In genomic region chr16:68704232-68704867, GRCh38 we compare ENCODE assay signal across 7 cellular contexts. TPM values are rescaled to one million over a fixed set of nuclear protein-coding genes. Genes with fewer than 3 reads are reported as not detected.
DNase-seq lines count a peak whose midpoint lies in the region; ATAC-seq, FAIRE-seq and TF ChIP-seq lines count a peak whose summit lies in the region.

No MANE protein-coding gene starts in this region.

- no peak overlapping the region for H3K27ac ChIP-seq in smooth muscle cell (ENCODE audit: low read depth)

- TF ChIP-seq POLR2A in GM12891 (IDR thresholded peaks at IDR 0.05; ENCODE audit: low read depth, low read length), result no peak

- H3K79me2 ChIP-seq in smooth muscle cell (ENCODE audit: low read depth), result no peaks in the 10 kb centered on the region

- H3F3A ChIP-seq in smooth muscle cell (ENCODE audit: low read depth), result peaks cover 5% of the 10 kb centered on the region

- H3K4me1 ChIP-seq in smooth muscle cell (ENCODE audit: low read depth), result no peaks in the 10 kb centered on the region

- H3K27me3 ChIP-seq in smooth muscle cell (ENCODE audit: low read depth), result no peaks in the 10 kb centered on the region

- no peak overlapping the region for H2AFZ ChIP-seq in smooth muscle cell (ENCODE audit: low read depth)

- no peak for ATAC-seq in GM21786 (IDR thresholded peaks at IDR 0.05; ENCODE audit: unreplicated experiment)

- no peak overlapping the region for H3K9ac ChIP-seq in smooth muscle cell (ENCODE audit: low read depth)

- DNase-seq in GM12891 (ENCODE audit: insufficient read length, low spot score) (peak; percentile 63), NCI-H1694 (lab: John Stamatoyannopoulos, UW) (peak; percentile 28), T-helper 1 cell (peak in 3 of 5 donors; percentile 20 to 50 (median 29)), amygdala (lab: John Stamatoyannopoulos, UW) (peak in 55 of 56 donors; percentile 11 to 89 (median 62)), hypothalamus (lab: John Stamatoyannopoulos, UW) (peak in 48 of 51 donors; percentile 7 to 85 (median 59)), smooth muscle cell (lab: John Stamatoyannopoulos, UW; ENCODE audit: unreplicated experiment) (peak; percentile 7)

- peak; percentile 90 for FAIRE-seq in GM12891 (lab: Jason Lieb, UNC)

- no peaks in the 10 kb centered on the region for H4K20me1 ChIP-seq in smooth muscle cell (ENCODE audit: low read depth)

- H3K4me3 ChIP-seq in smooth muscle cell, result no peak overlapping the region

- WGBS in smooth muscle cell (ENCODE audit: low lambda C conversion rate), result 48% methylated on average over 13 of the region's 15 CpGs

- no peak overlapping the region for H3K4me2 ChIP-seq in smooth muscle cell

- TF ChIP-seq CTCF in smooth muscle cell (IDR thresholded peaks at IDR 0.05; ENCODE audit: borderline replicate concordance, insufficient read depth, poor library complexity, severe bottlenecking), result peak; percentile 75

- H3K9me3 ChIP-seq in smooth muscle cell (replicated peaks; ENCODE audit: low read depth), result no peaks in the 10 kb centered on the region

- no peaks in the 10 kb centered on the region for H3K36me3 ChIP-seq in smooth muscle cell (ENCODE audit: low read depth)

TF ChIP-seq in GM12891, 5 proteins besides CTCF, POLR2A, EP300 and RAD21:
- no peak for TF ChIP-seq TAF1 (IDR thresholded peaks at IDR 0.05; ENCODE audit: low read depth, low read length)
- no peak for TF ChIP-seq POLR2AphosphoS5 (IDR thresholded peaks at IDR 0.05; ENCODE audit: low read depth, low read length)
- no peak for TF ChIP-seq SPI1 (IDR thresholded peaks at IDR 0.05; ENCODE audit: low read depth, low read length)
- TF ChIP-seq PAX5 (IDR thresholded peaks at IDR 0.05; ENCODE audit: insufficient read depth, low read length, severe bottlenecking), result no peak
- TF ChIP-seq POU2F2 (IDR thresholded peaks at IDR 0.05; ENCODE audit: low read depth, low read length), result no peak; the same call in 1 of the 2 replicates
TF ChIP-seq in GM12891: peak in this region for 0.

RNA-seq across cellular contexts. Expression of gene CDH1, which starts 32.7 kb away (rescaled TPM):
- 6.2 TPM for polyA plus RNA-seq in GM12891 (2012; ENCODE audit: low read depth, missing spikeins)
- 44.3 and 45.8 TPM in 2 replicates for total RNA-seq in smooth muscle cell
- 4.7 and 28.0 TPM in 2 replicates for polyA plus RNA-seq in smooth muscle cell

RNA-seq across cellular contexts. Expression of gene CDH3, which starts 59.2 kb away (rescaled TPM):
- 0.06 TPM for polyA plus RNA-seq in GM12891 (2012; ENCODE audit: low read depth, missing spikeins)
- total RNA-seq in smooth muscle cell, result 66.8 and 78.2 TPM in 2 replicates
- polyA plus RNA-seq in smooth muscle cell, result 18.9 and 77.6 TPM in 2 replicates

Comparison
In these comparisons a context has a peak if more than half of its experiments do, and no peak if none do; other contexts are left out.
1. DNase-seq: peak in every context shown above with its lines; median percentile 63 in GM12891; 62 in amygdala; 59 in hypothalamus; 29 in T-helper 1 cell; 28 in NCI-H1694; 7 in smooth muscle cell.